ENCODE assay signal across 24 cellular contexts in the genomic region with DNA sequence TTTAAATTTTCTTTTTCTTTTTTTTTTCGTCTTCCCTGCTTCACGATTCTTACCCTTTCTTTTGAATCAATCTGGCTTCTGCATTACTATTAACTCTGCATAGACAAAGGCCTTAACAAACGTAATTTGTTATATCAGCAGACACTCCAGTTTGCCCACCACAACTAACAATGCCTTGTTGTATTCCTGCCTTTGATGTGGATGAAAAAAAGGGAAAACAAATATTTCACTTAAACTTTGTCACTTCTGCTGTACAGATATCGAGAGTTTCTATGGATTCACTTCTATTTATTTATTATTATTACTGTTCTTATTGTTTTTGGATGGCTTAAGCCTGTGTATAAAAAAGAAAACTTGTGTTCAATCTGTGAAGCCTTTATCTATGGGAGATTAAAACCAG.
"Had no signal": no experiment of that assay in that cellular context is flagged by ENCODE, and none has a peak within 500 bp of the region (broad histone marks: within the 10 kb centered on the region; RNA-seq: fewer than 3 reads in every experiment).

No MANE protein-coding gene starts in this region.

- DNase-seq: colonic mucosa; cortex of kidney; dermis blood vessel endothelial cell; effector CD4-positive, alpha-beta T cell; effector CD8-positive, alpha-beta T cell; effector memory CD4-positive, alpha-beta T cell; effector memory CD8-positive, alpha-beta T cell; endodermal cell; erythroblast; esophagus squamous epithelium; foreskin fibroblast; foreskin keratinocyte; gastrocnemius medialis; glutamatergic neuron; head of caudate nucleus; heart left ventricle; heart right ventricle had no signal

- ATAC-seq: effector memory CD8-positive, alpha-beta T cell; esophagus mucosa; foreskin keratinocyte; gastrocnemius medialis; gastroesophageal sphincter; heart left ventricle; heart right ventricle had no signal

- H3K27ac ChIP-seq: colonic mucosa, coronary artery, epithelial cell of prostate, esophagus muscularis mucosa, esophagus squamous epithelium, foreskin keratinocyte, gastrocnemius medialis, gastroesophageal sphincter, heart left ventricle, heart right ventricle, hepatocyte had no signal

- H3K4me1 Mint-ChIP-seq: endodermal cell had no signal

- H3K27ac Mint-ChIP-seq: dendritic cell treated with granulocyte-macrophage colony-stimulating factor and Interleukin-4, amounts not matched to agents 40 ng/mL and 50 ng/mL, for 4 days; effector memory CD8-positive, alpha-beta T cell; endodermal cell had no signal

- H3K9me3 Mint-ChIP-seq: dendritic cell treated with granulocyte-macrophage colony-stimulating factor and Interleukin-4, amounts not matched to agents 40 ng/mL and 50 ng/mL, for 4 days; effector memory CD8-positive, alpha-beta T cell; endodermal cell had no signal

- H3K36me3 ChIP-seq: colonic mucosa, esophagus muscularis mucosa, esophagus squamous epithelium, gastrocnemius medialis, gastroesophageal sphincter, heart left ventricle, heart right ventricle had no signal

- H3K4me2 ChIP-seq: hepatocyte had no signal

- H3K79me2 ChIP-seq: hepatocyte had no signal

- H3K9me3 ChIP-seq: colonic mucosa, esophagus muscularis mucosa, esophagus squamous epithelium, gastrocnemius medialis, gastroesophageal sphincter, heart left ventricle, heart right ventricle had no signal

- H2AFZ ChIP-seq: hepatocyte had no signal

- H3K27me3 ChIP-seq: colonic mucosa, esophagus muscularis mucosa, gastrocnemius medialis, gastroesophageal sphincter, heart left ventricle had no signal

- H3K4me1 ChIP-seq: colonic mucosa, esophagus muscularis mucosa, esophagus squamous epithelium, foreskin keratinocyte, gastrocnemius medialis, gastroesophageal sphincter, heart left ventricle, heart right ventricle had no signal

- H3K27me3 Mint-ChIP-seq: dendritic cell treated with granulocyte-macrophage colony-stimulating factor and Interleukin-4, amounts not matched to agents 40 ng/mL and 50 ng/mL, for 4 days; effector memory CD8-positive, alpha-beta T cell had no signal

- H3K4me3 Mint-ChIP-seq: dendritic cell treated with granulocyte-macrophage colony-stimulating factor and Interleukin-4, amounts not matched to agents 40 ng/mL and 50 ng/mL, for 4 days; effector memory CD8-positive, alpha-beta T cell; endodermal cell had no signal

- H3K4me3 ChIP-seq: colonic mucosa, coronary artery, esophagus muscularis mucosa, esophagus squamous epithelium, gastrocnemius medialis, gastroesophageal sphincter, heart left ventricle, heart right ventricle, hepatocyte had no signal
